In genomic region chrX:97039363-97040029, GRCh38 we compare ENCODE assay signal across 1 cellular context.
TF ChIP-seq lines count a peak whose summit lies in the region.

No MANE protein-coding gene starts in this region.

TF ChIP-seq in GM12878, 131 proteins besides CTCF, POLR2A, EP300 and RAD21 (continued from another document):
- TF ChIP-seq BCLAF1 (IDR thresholded peaks at IDR 0.05), result no peak
- TF ChIP-seq NFIC (IDR thresholded peaks at IDR 0.05; ENCODE audit: low read depth, low read length), result peak; percentile 83
- TF ChIP-seq IKZF2 (IDR thresholded peaks at IDR 0.05), result 0 out of 4 replicates have a peak, but pooled peaks of 1 of the 2 experiments have one; percentile 13
- no peak for TF ChIP-seq DPF2 (IDR thresholded peaks at IDR 0.05)
- TF ChIP-seq, protein P1, sequence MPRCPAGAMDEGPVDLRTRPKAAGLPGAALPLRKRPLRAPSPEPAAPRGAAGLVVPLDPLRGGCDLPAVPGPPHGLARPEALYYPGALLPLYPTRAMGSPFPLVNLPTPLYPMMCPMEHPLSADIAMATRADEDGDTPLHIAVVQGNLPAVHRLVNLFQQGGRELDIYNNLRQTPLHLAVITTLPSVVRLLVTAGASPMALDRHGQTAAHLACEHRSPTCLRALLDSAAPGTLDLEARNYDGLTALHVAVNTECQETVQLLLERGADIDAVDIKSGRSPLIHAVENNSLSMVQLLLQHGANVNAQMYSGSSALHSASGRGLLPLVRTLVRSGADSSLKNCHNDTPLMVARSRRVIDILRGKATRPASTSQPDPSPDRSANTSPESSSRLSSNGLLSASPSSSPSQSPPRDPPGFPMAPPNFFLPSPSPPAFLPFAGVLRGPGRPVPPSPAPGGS (IDR thresholded peaks at IDR 0.05; ENCODE audit: borderline replicate concordance, insufficient read depth, low read depth, low read length, poor library complexity, severe bottlenecking), result no peak
- TF ChIP-seq, protein P2, sequence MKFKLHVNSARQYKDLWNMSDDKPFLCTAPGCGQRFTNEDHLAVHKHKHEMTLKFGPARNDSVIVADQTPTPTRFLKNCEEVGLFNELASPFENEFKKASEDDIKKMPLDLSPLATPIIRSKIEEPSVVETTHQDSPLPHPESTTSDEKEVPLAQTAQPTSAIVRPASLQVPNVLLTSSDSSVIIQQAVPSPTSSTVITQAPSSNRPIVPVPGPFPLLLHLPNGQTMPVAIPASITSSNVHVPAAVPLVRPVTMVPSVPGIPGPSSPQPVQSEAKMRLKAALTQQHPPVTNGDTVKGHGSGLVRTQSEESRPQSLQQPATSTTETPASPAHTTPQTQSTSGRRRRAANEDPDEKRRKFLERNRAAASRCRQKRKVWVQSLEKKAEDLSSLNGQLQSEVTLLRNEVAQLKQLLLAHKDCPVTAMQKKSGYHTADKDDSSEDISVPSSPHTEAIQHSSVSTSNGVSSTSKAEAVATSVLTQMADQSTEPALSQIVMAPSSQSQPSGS (IDR thresholded peaks at IDR 0.05; ENCODE audit: low read length), result peak; percentile 67
- TF ChIP-seq SIX5 (IDR thresholded peaks at IDR 0.05; ENCODE audit: low read depth, low read length, severe bottlenecking), result no peak
- 0 out of 2 replicates have a peak, but pooled peaks have one; percentile 31 for TF ChIP-seq ZNF217 (IDR thresholded peaks at IDR 0.05)
- no peak for TF ChIP-seq SREBF2 (IDR thresholded peaks at IDR 0.05; ENCODE audit: low read length)
- TF ChIP-seq, protein P3, sequence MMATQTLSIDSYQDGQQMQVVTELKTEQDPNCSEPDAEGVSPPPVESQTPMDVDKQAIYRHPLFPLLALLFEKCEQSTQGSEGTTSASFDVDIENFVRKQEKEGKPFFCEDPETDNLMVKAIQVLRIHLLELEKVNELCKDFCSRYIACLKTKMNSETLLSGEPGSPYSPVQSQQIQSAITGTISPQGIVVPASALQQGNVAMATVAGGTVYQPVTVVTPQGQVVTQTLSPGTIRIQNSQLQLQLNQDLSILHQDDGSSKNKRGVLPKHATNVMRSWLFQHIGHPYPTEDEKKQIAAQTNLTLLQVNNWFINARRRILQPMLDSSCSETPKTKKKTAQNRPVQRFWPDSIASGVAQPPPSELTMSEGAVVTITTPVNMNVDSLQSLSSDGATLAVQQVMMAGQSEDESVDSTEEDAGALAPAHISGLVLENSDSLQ (IDR thresholded peaks at IDR 0.05), result peak; percentile 86
- no peak for TF ChIP-seq CHD2 (IDR thresholded peaks at IDR 0.05; ENCODE audit: borderline replicate concordance, low read depth, low read length)
- 0 out of 2 replicates have a peak, but pooled peaks have one; percentile 23 for TF ChIP-seq MEF2A (IDR thresholded peaks at IDR 0.05; ENCODE audit: insufficient read depth, low read depth, low read length)
- TF ChIP-seq LARP7 (IDR thresholded peaks at IDR 0.05), result no peak
- TF ChIP-seq FOXM1 (IDR thresholded peaks at IDR 0.05; ENCODE audit: low read depth, low read length), result peak; percentile 65; the same call in 1 of the 2 replicates
- TF ChIP-seq CEBPB (IDR thresholded peaks at IDR 0.05; ENCODE audit: borderline replicate concordance in 1 of 2, low read depth in 2 of 2, low read length in 2 of 2), result 0 out of 4 replicates have a peak, but pooled peaks of 1 of the 2 experiments have one; percentile 16
- no peak for TF ChIP-seq CEBPZ (IDR thresholded peaks at IDR 0.05; ENCODE audit: low read depth, low read length)
- no peak for TF ChIP-seq BHLHE40 (IDR thresholded peaks at IDR 0.05; ENCODE audit: borderline replicate concordance in 1 of 2, low read depth in 2 of 2, low read length in 1 of 2)
- peak; percentile 92 for TF ChIP-seq IRF4 (IDR thresholded peaks at IDR 0.05; ENCODE audit: low read depth, low read length)
- no peak for TF ChIP-seq ZNF207 (IDR thresholded peaks at IDR 0.05; ENCODE audit: borderline replicate concordance)
- no peak for TF ChIP-seq ZNF384 (IDR thresholded peaks at IDR 0.05; ENCODE audit: borderline replicate concordance, low read depth, low read length)
- no peak for TF ChIP-seq TAF1 (IDR thresholded peaks at IDR 0.05; ENCODE audit: borderline replicate concordance, low read depth, low read length)
- TF ChIP-seq CREM (IDR thresholded peaks at IDR 0.05; ENCODE audit: low read depth), result 0 out of 2 replicates have a peak, but pooled peaks have one; percentile 24
- TF ChIP-seq RUNX3 (IDR thresholded peaks at IDR 0.05; ENCODE audit: low read length), result peak; percentile 59
- no peak for TF ChIP-seq KLF5 (IDR thresholded peaks at IDR 0.05; ENCODE audit: partially characterized antibody)
